8 cellular contexts compared by ENCODE assay signal in genomic region chr4:15469402-15470148, GRCh38. TPM values are rescaled to one million over a fixed set of nuclear protein-coding genes. Genes with fewer than 3 reads are reported as not detected.
DNase-seq lines count a peak whose midpoint lies in the region; ATAC-seq, FAIRE-seq and TF ChIP-seq lines count a peak whose summit lies in the region.

TSS of gene CC2D2A (plus strand) at chr4:15469882. CDS start at chr4:15475933, 6,051 bp downstream.

- H3K18ac ChIP-seq in mesendoderm (ENCODE audit: low read length): peak within 1 kb of the TSS; percentile 22

- intact Hi-C loops in tibial artery (cut with DNase I; ENCODE audit: low total_unique reads): no loop called here

- H3K79me2 ChIP-seq in OCI-LY3 (ENCODE audit: low read length) (no peaks in the 10 kb centered on the region), mesendoderm (ENCODE audit: control insufficient read depth, insufficient read depth, low read length) (no peaks in the 10 kb centered on the region)

- H3K4me1 ChIP-seq in OCI-LY3 (ENCODE audit: low read length) (peaks cover 16% of the 10 kb centered on the region), mesendoderm (ENCODE audit: control insufficient read depth, low read depth, low read length) (peaks cover 2% of the 10 kb centered on the region), tibial artery (peaks cover 0 to 41% (median 4%) of the 10 kb centered on the region in 4 donors)

- no peak within 1 kb of the TSS for H4K8ac ChIP-seq in mesendoderm (ENCODE audit: low read depth, low read length)

- H3K4ac ChIP-seq in mesendoderm (ENCODE audit: low read depth, low read length): peak within 1 kb of the TSS; percentile 59

- no peak for ATAC-seq in GM21528 (IDR thresholded peaks at IDR 0.05; ENCODE audit: low FRiP score, unreplicated experiment)

- no peaks in the 10 kb centered on the region for H3K36me3 Mint-ChIP-seq in endothelial cell (ENCODE audit: low read depth, unreplicated experiment)

- H3K27me3 Mint-ChIP-seq in endothelial cell (ENCODE audit: unreplicated experiment): no peaks in the 10 kb centered on the region

- no peak within 1 kb of the TSS for H2BK120ac ChIP-seq in mesendoderm (ENCODE audit: low read depth, low read length)

- no peak within 1 kb of the TSS for H4K5ac ChIP-seq in mesendoderm (ENCODE audit: low read length)

- no peaks in the 10 kb centered on the region for H3K36me3 ChIP-seq in OCI-LY3 (replicated peaks; ENCODE audit: low read depth, low read length)
- H3K36me3 ChIP-seq in mesendoderm (ENCODE audit: control insufficient read depth, insufficient read depth, low read length): no peaks in the 10 kb centered on the region
- H3K36me3 ChIP-seq in tibial artery: no peaks in the 10 kb centered on the region

- H3K4me2 ChIP-seq in OCI-LY3 (ENCODE audit: low read length) (peak within 1 kb of the TSS; percentile 22), mesendoderm (ENCODE audit: low read length) (peak within 1 kb of the TSS; percentile 46)

- H3K9me3 Mint-ChIP-seq in endothelial cell (ENCODE audit: unreplicated experiment): no peaks in the 10 kb centered on the region

- H2BK15ac ChIP-seq in mesendoderm (replicated peaks; ENCODE audit: low read depth): no peak within 1 kb of the TSS

- H2AK5ac ChIP-seq in mesendoderm (ENCODE audit: low read length): no peak within 1 kb of the TSS

- no peaks in the 10 kb centered on the region for H3K79me1 ChIP-seq in mesendoderm (ENCODE audit: low read length)

- peak within 1 kb of the TSS; percentile 5; the same call in 1 of the 2 replicates for H2AFZ ChIP-seq in OCI-LY3 (ENCODE audit: low read depth, low read length)

- H3K9ac ChIP-seq in OCI-LY3 (ENCODE audit: low read length) (no peak within 1 kb of the TSS), mesendoderm (ENCODE audit: low read length) (peak within 1 kb of the TSS; percentile 59)

- H3K9me3 ChIP-seq in OCI-LY3 (ENCODE audit: insufficient read depth, low read length) (no peaks in the 10 kb centered on the region), tibial artery (no peaks in the 10 kb centered on the region)

- peak within 1 kb of the TSS; percentile 78 for H3K56ac ChIP-seq in mesendoderm (ENCODE audit: low read length)

- H3K27me3 ChIP-seq in OCI-LY3 (ENCODE audit: low read depth, low read length) (no peaks in the 10 kb centered on the region), mesendoderm (ENCODE audit: insufficient read depth, low read length, poor library complexity) (no peaks in the 10 kb centered on the region), tibial artery (no peaks in the 10 kb centered on the region)

- no peaks in the 10 kb centered on the region for H4K20me1 ChIP-seq in OCI-LY3 (ENCODE audit: insufficient read depth, low read length)

- peak within 1 kb of the TSS; percentile 100 for H3K27ac Mint-ChIP-seq in endothelial cell (ENCODE audit: unreplicated experiment)

- H3K4me1 Mint-ChIP-seq in endothelial cell (ENCODE audit: unreplicated experiment): peaks cover 33% of the 10 kb centered on the region

- no peak within 1 kb of the TSS for H3K23ac ChIP-seq in mesendoderm (ENCODE audit: low read length)

- FAIRE-seq in GM19239 (lab: Jason Lieb, UNC): peak; percentile 26

- no CpG with 5 or more reads among the region's 15 CpGs for WGBS in mesendoderm (ENCODE audit: extremely low coverage, insufficient coverage, low lambda C conversion rate)

- H3K4me3 ChIP-seq in OCI-LY3 (ENCODE audit: low read length): no peak within 1 kb of the TSS; the same call in 1 of the 2 replicates
- peak within 1 kb of the TSS; percentile 31 for H3K4me3 ChIP-seq in mesendoderm (ENCODE audit: low read length)
- peak within 1 kb of the TSS; percentile 56 to 60 for H3K4me3 ChIP-seq in tibial artery

- TF ChIP-seq CTCF in OCI-LY3 (IDR thresholded peaks at IDR 0.05; ENCODE audit: low read depth, low read length): no peak
- no peak for TF ChIP-seq CTCF in endothelial cell (IDR thresholded peaks at IDR 0.05; ENCODE audit: unreplicated experiment)
- TF ChIP-seq CTCF in tibial artery (IDR thresholded peaks at IDR 0.05): no peak

- no peak within 1 kb of the TSS for H2BK5ac ChIP-seq in mesendoderm (ENCODE audit: low read length)

- H3K4me3 Mint-ChIP-seq in endothelial cell (ENCODE audit: unreplicated experiment): peak within 1 kb of the TSS; percentile 95

- no peak for DNase-seq in GM19239 (ENCODE audit: insufficient read length, low spot score)
- peak; percentile 37 for DNase-seq in endothelial cell (ENCODE audit: low spot score)
- peak; percentile 87 for DNase-seq in mesendoderm
- DNase-seq in tibial artery: no peak
- no peak for DNase-seq in NCI-H1694 treated with DMSO at 0.1 percent for 48 hours (lab: John Stamatoyannopoulos, UW)
- no peak for DNase-seq in stimulated activated naive CD4-positive, alpha-beta T cell (lab: John Stamatoyannopoulos, UW)

- no peak within 1 kb of the TSS for H3K27ac ChIP-seq in OCI-LY3 (ENCODE audit: low read length)
- no peak within 1 kb of the TSS for H3K27ac ChIP-seq in mesendoderm (ENCODE audit: low read depth, low read length)
- peak within 1 kb of the TSS; percentile 67 for H3K27ac ChIP-seq in tibial artery

RNA-seq across cellular contexts. Expression of gene CC2D2A, which starts in this region (rescaled TPM):
- total RNA-seq in endothelial cell (ENCODE audit: unreplicated experiment): 43.0 TPM
- 10.7 TPM for polyA plus RNA-seq in mesendoderm (2013, experiment 1 of 2)
- 10.7 TPM for polyA plus RNA-seq in mesendoderm (2013, experiment 2 of 2)

Comparison
In these comparisons a context has a peak if more than half of its experiments do, and no peak if none do; other contexts are left out.
1. DNase-seq: peak in endothelial cell (single experiment) and mesendoderm (single experiment); none in GM19239 (single experiment), tibial artery (0 of 2), NCI-H1694 treated with DMSO at 0.1 percent for 48 hours (single experiment) and stimulated activated naive CD4-positive, alpha-beta T cell (0 of 6).
2. H3K27ac ChIP-seq: peak in tibial artery (2 of 2); none in OCI-LY3 (single experiment) and mesendoderm (single experiment).